In the genomic region with DNA sequence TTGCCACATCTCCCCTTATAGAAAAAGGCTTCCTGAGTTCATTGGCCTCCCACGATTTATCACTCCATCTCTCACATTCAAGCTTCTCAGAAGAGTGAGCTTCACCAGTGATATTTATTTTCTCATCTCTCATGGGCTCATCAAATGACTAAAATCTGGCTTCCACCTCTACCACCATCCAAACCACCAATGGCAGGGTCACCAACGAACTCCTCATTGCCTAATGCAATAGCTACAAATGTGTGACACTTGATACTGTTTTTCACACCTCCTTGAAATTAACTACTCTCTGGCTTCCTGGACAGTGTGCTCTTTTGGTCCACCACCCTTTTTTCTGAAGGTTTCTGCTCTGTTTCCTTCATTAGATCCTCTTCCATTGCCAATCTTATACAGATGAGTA, we compare ENCODE assay signal across 28 cellular contexts.
"Had no signal": no experiment of that assay in that cellular context is flagged by ENCODE, and none has a peak within 500 bp of the region (broad histone marks: within the 10 kb centered on the region; RNA-seq: fewer than 3 reads in every experiment).

No MANE protein-coding gene starts in this region.

- H3K4me1 Mint-ChIP-seq: naive thymus-derived CD8-positive, alpha-beta T cell; neural crest cell; stimulated activated memory B cell treated with anti-CD40 and anti-IgM and Interleukin-4, amounts not matched to agents 10 μg/mL and 1 μg/mL and 100 μg/mL, for 72 hours; stimulated activated naive CD8-positive, alpha-beta T cell treated with anti-CD3 and anti-CD28 coated beads, Interleukin-15, amount 100 ng/mL, for 72 hours had no signal

- H3K36me3 Mint-ChIP-seq: naive thymus-derived CD8-positive, alpha-beta T cell; stimulated activated memory B cell treated with anti-CD40 and anti-IgM and Interleukin-4, amounts not matched to agents 10 μg/mL and 1 μg/mL and 100 μg/mL, for 72 hours; type B pancreatic cell had no signal

- DNase-seq: heart right ventricle; kidney glomerular epithelial cell; left cardiac atrium; left lung; lower lobe of right lung; mammary epithelial cell; mesenchymal stem cell; naive thymus-derived CD8-positive, alpha-beta T cell; nucleus accumbens; pancreas; posterior cingulate gyrus; retina; right cardiac atrium; spleen; stimulated activated CD4-positive, alpha-beta T cell treated with anti-CD3 and anti-CD28 coated beads, Interleukin-4, amount 100 ng/mL, for 24 hours; stimulated activated naive CD4-positive, alpha-beta T cell treated with Interleukin-2 at 50 U/mL for 16 hours; stimulated activated naive CD8-positive, alpha-beta T cell treated with anti-CD3 and anti-CD28 coated beads, Interleukin-15, amount 100 ng/mL, for 72 hours; substantia nigra had no signal

- H3K4me3 Mint-ChIP-seq: naive thymus-derived CD8-positive, alpha-beta T cell; neural crest cell; stimulated activated memory B cell treated with anti-CD40 and anti-IgM and Interleukin-4, amounts not matched to agents 10 μg/mL and 1 μg/mL and 100 μg/mL, for 72 hours; stimulated activated naive CD8-positive, alpha-beta T cell treated with anti-CD3 and anti-CD28 coated beads, Interleukin-15, amount 100 ng/mL, for 72 hours; type B pancreatic cell had no signal

- H3K9me3 Mint-ChIP-seq: naive thymus-derived CD8-positive, alpha-beta T cell; neural crest cell; stimulated activated memory B cell treated with anti-CD40 and anti-IgM and Interleukin-4, amounts not matched to agents 10 μg/mL and 1 μg/mL and 100 μg/mL, for 72 hours; stimulated activated naive CD8-positive, alpha-beta T cell treated with anti-CD3 and anti-CD28 coated beads, Interleukin-15, amount 100 ng/mL, for 72 hours; type B pancreatic cell had no signal

- H3K36me3 ChIP-seq: heart right ventricle, left lung, lower lobe of right lung, pancreas, prostate gland, spleen, tibial nerve, vagina had no signal

- FAIRE-seq: keratinocyte, pancreas had no signal

- H3K27me3 Mint-ChIP-seq: stimulated activated naive CD8-positive, alpha-beta T cell treated with anti-CD3 and anti-CD28 coated beads, Interleukin-15, amount 100 ng/mL, for 72 hours; type B pancreatic cell had no signal

- H3K4me3 ChIP-seq: heart right ventricle, hepatocyte, left lung, lower lobe of right lung, pancreas, prostate gland, skin epidermis, spleen, tibial nerve, vagina had no signal

- H3K27ac Mint-ChIP-seq: naive thymus-derived CD8-positive, alpha-beta T cell; stimulated activated memory B cell treated with anti-CD40 and anti-IgM and Interleukin-4, amounts not matched to agents 10 μg/mL and 1 μg/mL and 100 μg/mL, for 72 hours; stimulated activated naive CD8-positive, alpha-beta T cell treated with anti-CD3 and anti-CD28 coated beads, Interleukin-15, amount 100 ng/mL, for 72 hours; type B pancreatic cell had no signal

- ATAC-seq: heart right ventricle; left cardiac atrium; left lung; lower lobe of right lung; naive thymus-derived CD8-positive, alpha-beta T cell; pancreas; right cardiac atrium; sciatic nerve; stimulated activated memory B cell treated with anti-CD40 and anti-IgM and Interleukin-4, amounts not matched to agents 10 μg/mL and 1 μg/mL and 100 μg/mL, for 72 hours; stimulated activated naive CD8-positive, alpha-beta T cell treated with anti-CD3 and anti-CD28 coated beads, Interleukin-15, amount 100 ng/mL, for 72 hours had no signal

- H3K27me3 ChIP-seq: heart right ventricle, hepatocyte, left lung, pancreas, spleen, tibial nerve, vagina had no signal
